ENCODE assay signal across 8 cellular contexts in genomic region chr1:228486596-228487335, GRCh38.
DNase-seq lines count a peak whose midpoint lies in the region; ATAC-seq lines count a peak whose summit lies in the region.

No MANE protein-coding gene starts in this region.

- ATAC-seq in GM18870 (IDR thresholded peaks at IDR 0.05; ENCODE audit: unreplicated experiment): peak; percentile 63
- peak; percentile 49 for ATAC-seq in HG03108 (IDR thresholded peaks at IDR 0.05; ENCODE audit: unreplicated experiment)
- ATAC-seq in activated CD4-positive, CD25-positive, alpha-beta regulatory T cell treated with anti-CD3 and anti-CD28 coated beads, Interleukin-2, amount 50 U/mL, for 24 hours: peak; percentile 70

- DNase-seq in AG08396 (ENCODE audit: low spot score) (peak; percentile 86), NCI-H345 (lab: John Stamatoyannopoulos, UW) (peak; percentile 82), cerebellar cortex (ENCODE audit: low spot score) (peak; percentile 86), kidney glomerular epithelial cell (lab: John Stamatoyannopoulos, UW) (peak; percentile 78)
- peak in 3 of 4 experiments; percentile 65 to 73 (median 72) for DNase-seq in stimulated activated CD4-positive, alpha-beta T cell treated with anti-CD3 and anti-CD28 coated beads, Interleukin-1b, Interleukin-23, amount 100 ng/mL, for 24 hours (ENCODE audit: low read depth in 4 of 4, low spot score in 1 of 4)

Comparison
In these comparisons a context has a peak if more than half of its experiments do, and no peak if none do; other contexts are left out.
1. Peak in every context shown above with its lines: DNase-seq and ATAC-seq.